Comparison of ENCODE assay signal across 27 cellular contexts in the genomic region with DNA sequence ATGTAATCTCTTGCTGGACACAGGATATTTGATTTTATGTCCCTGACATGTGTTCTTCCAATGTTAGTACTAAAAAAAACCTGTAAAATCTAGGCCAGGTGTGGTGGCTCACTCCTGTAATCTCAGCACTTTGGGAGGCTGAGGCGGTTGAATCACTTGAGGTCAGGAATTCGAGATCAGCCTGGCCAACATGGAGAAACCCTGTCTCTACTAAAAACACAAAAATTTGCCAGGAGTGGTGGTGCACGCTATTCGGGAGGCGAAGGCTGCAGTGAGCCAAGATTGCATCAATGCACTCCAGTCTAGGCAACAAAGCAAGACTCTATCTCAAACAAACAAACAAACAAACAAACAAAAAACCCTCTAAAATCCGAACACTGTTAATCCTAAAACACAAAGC.
"Had no signal": no experiment of that assay in that cellular context is flagged by ENCODE, and none has a peak within 500 bp of the region (broad histone marks: within the 10 kb centered on the region; RNA-seq: fewer than 3 reads in every experiment).

No MANE protein-coding gene starts in this region.

- H3K36me3 Mint-ChIP-seq: activated CD8-positive, alpha-beta memory T cell treated with anti-CD3 and anti-CD28 coated beads, Interleukin-2, amount 10 ng/mL, durations not matched to agents 7 days and 5 days; activated naive CD4-positive, alpha-beta T cell treated with anti-CD3 and anti-CD28 coated beads, Interleukin-2, amount 50 U/mL, for 24 hours had no signal

- H3K4me3 Mint-ChIP-seq: activated CD8-positive, alpha-beta memory T cell treated with anti-CD3 and anti-CD28 coated beads, Interleukin-2, amount 10 ng/mL, durations not matched to agents 7 days and 5 days; activated naive CD4-positive, alpha-beta T cell treated with anti-CD3 and anti-CD28 coated beads, Interleukin-2, amount 50 U/mL, for 24 hours; activated T-cell treated with anti-CD3 and anti-CD28 coated beads, Interleukin-2, amount 50 U/mL, for 24 hours; activated T-helper 1 cell treated with anti-CD3 and anti-CD28 coated beads, Interleukin-12 subunit alpha, Interleukin-12 subunit beta, Interleukin-2, Interleukin-4 antibody, amounts not matched to agents 30 ng/mL and 10 ng/mL and 1 ng/mL, durations not matched to agents 14 hours and 24 hours and 36 hours; T-helper 1 cell treated with Interleukin-12 subunit alpha and Interleukin-12 subunit beta and Interleukin-4 antibody, amounts not matched to agents 30 μg/mL and 1 μg/mL, for 36 hours had no signal

- H3K27me3 ChIP-seq: breast epithelium, MG63, SJCRH30 had no signal

- H3K4me3 ChIP-seq: breast epithelium, MG63, SJCRH30 had no signal

- H3K36me3 ChIP-seq: breast epithelium had no signal

- H3K4me1 Mint-ChIP-seq: activated CD8-positive, alpha-beta memory T cell treated with anti-CD3 and anti-CD28 coated beads, Interleukin-2, amount 10 ng/mL, durations not matched to agents 7 days and 5 days; activated naive CD4-positive, alpha-beta T cell treated with anti-CD3 and anti-CD28 coated beads, Interleukin-2, amount 50 U/mL, for 24 hours had no signal

- DNase-seq: activated CD4-positive, alpha-beta T cell treated with anti-CD3 and anti-CD28 coated beads for 48 hours; activated CD4-positive, alpha-beta T cell treated with anti-CD3 and anti-CD28 coated beads, Interleukin-2, amount 50 U/mL, for 4 hours; activated CD4-positive, CD25-positive, alpha-beta regulatory T cell treated with anti-CD3 and anti-CD28 coated beads, Interleukin-2, amount 50 U/mL, for 72 hours; activated CD8-positive, alpha-beta memory T cell treated with anti-CD3 and anti-CD28 coated beads, Interleukin-2, amount 10 ng/mL, durations not matched to agents 7 days and 5 days; activated effector memory CD4-positive, alpha-beta T cell treated with Interleukin-2 at 50 U/mL for 16 hours; activated naive CD4-positive, alpha-beta T cell; activated T-cell treated with anti-CD3 and anti-CD28 coated beads, Interleukin-2, amount 50 U/mL, for 24 hours; aorta; MG63; MV-4-11; NCI-H1092 treated with DMSO at 0.1 percent for 48 hours; NCI-H1417 treated with DMSO at 0.1 percent for 48 hours; NCI-H1694 treated with DMSO at 0.1 percent for 48 hours; NCI-H2029 treated with DMSO at 0.1 percent for 48 hours; NCI-H345; NCI-H510A; NCI-H526 treated with DMSO at 0.1 percent for 48 hours; NK-92 treated with Interleukin-12 subunit alpha and Interleukin-12 subunit beta, amount 100 ng/mL, for 24 hours; OCI-M1; RPMI8226; SJCRH30 had no signal

- H3K27ac ChIP-seq: breast epithelium, SJCRH30 had no signal

- H3K9me3 Mint-ChIP-seq: activated naive CD4-positive, alpha-beta T cell treated with anti-CD3 and anti-CD28 coated beads, Interleukin-2, amount 50 U/mL, for 24 hours; activated T-cell treated with anti-CD3 and anti-CD28 coated beads, Interleukin-2, amount 50 U/mL, for 24 hours; activated T-helper 1 cell treated with anti-CD3 and anti-CD28 coated beads, Interleukin-12 subunit alpha, Interleukin-12 subunit beta, Interleukin-2, Interleukin-4 antibody, amounts not matched to agents 30 ng/mL and 10 ng/mL and 1 ng/mL, durations not matched to agents 14 hours and 24 hours and 36 hours; T-helper 1 cell treated with Interleukin-12 subunit alpha and Interleukin-12 subunit beta and Interleukin-4 antibody, amounts not matched to agents 30 μg/mL and 1 μg/mL, for 36 hours had no signal

- H3K4me1 ChIP-seq: breast epithelium, SJCRH30 had no signal

- H3K27ac Mint-ChIP-seq: activated CD8-positive, alpha-beta memory T cell treated with anti-CD3 and anti-CD28 coated beads, Interleukin-2, amount 10 ng/mL, durations not matched to agents 7 days and 5 days; activated naive CD4-positive, alpha-beta T cell treated with anti-CD3 and anti-CD28 coated beads, Interleukin-2, amount 50 U/mL, for 24 hours; activated T-cell treated with anti-CD3 and anti-CD28 coated beads, Interleukin-2, amount 50 U/mL, for 24 hours; activated T-helper 1 cell treated with anti-CD3 and anti-CD28 coated beads, Interleukin-12 subunit alpha, Interleukin-12 subunit beta, Interleukin-2, Interleukin-4 antibody, amounts not matched to agents 30 ng/mL and 10 ng/mL and 1 ng/mL, durations not matched to agents 14 hours and 24 hours and 36 hours; T-helper 1 cell treated with Interleukin-12 subunit alpha and Interleukin-12 subunit beta and Interleukin-4 antibody, amounts not matched to agents 30 μg/mL and 1 μg/mL, for 36 hours had no signal

- H3K9me3 ChIP-seq: breast epithelium, MG63, SJCRH30 had no signal

- ATAC-seq: activated CD8-positive, alpha-beta memory T cell treated with anti-CD3 and anti-CD28 coated beads, Interleukin-2, amount 10 ng/mL, durations not matched to agents 7 days and 5 days; Panc1; Right ventricle myocardium inferior had no signal
